ENCODE assay signal across 12 cellular contexts in the genomic region with DNA sequence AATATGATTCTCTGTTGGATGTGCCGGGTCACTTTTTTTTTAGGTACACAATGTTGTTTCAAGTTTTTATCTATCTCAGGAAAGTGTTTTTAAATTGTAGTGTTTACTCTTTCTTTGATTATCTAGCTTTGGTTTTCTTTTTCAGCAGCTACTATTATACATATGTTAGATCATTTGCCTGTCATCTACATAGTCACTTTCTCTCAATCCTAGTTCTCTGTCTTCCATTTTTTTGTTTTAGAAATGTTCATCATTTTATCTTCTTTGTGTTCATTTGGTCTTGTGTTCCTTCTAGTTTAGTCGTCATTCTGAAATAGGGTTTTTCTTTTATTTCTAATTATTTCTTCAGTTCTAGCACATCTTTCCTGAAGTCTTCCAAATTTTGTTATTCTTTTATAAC. TPM values are rescaled to one million over a fixed set of nuclear protein-coding genes. Genes with fewer than 3 reads are reported as not detected.
"Had no signal": no experiment of that assay in that cellular context is flagged by ENCODE, and none has a peak within 500 bp of the region (broad histone marks: within the 10 kb centered on the region; RNA-seq: fewer than 3 reads in every experiment).

No MANE protein-coding gene starts in this region.

RNA-seq across cellular contexts. Expression of a gene that starts 47.4 kb away (rescaled TPM):
- total RNA-seq: activated B cell treated with CpG ODN at 0.5 μM for 24 hours; activated CD4-positive, alpha-beta memory T cell treated with anti-CD3 and anti-CD28 coated beads for 36 hours; activated CD4-positive, alpha-beta memory T cell treated with anti-CD3 and anti-CD28 coated beads, Interleukin-2, amount 10 ng/mL, durations not matched to agents 7 days and 5 days; activated CD4-positive, alpha-beta T cell treated with anti-CD3 and anti-CD28 coated beads for 36 hours; activated CD4-positive, alpha-beta T cell treated with anti-CD3 and anti-CD28 coated beads, Interleukin-2, amount 10 ng/mL, durations not matched to agents 24 days and 14 days; activated CD4-positive, alpha-beta T cell treated with anti-CD3 and anti-CD28 coated beads, Interleukin-2, amount 10 ng/mL, durations not matched to agents 7 days and 5 days; activated CD8-positive, alpha-beta memory T cell treated with anti-CD3 and anti-CD28 coated beads for 36 hours; activated CD8-positive, alpha-beta memory T cell treated with anti-CD3 and anti-CD28 coated beads, Interleukin-2, amount 10 ng/mL, durations not matched to agents 7 days and 5 days; activated CD8-positive, alpha-beta T cell treated with anti-CD3 and anti-CD28 coated beads for 36 hours; activated CD8-positive, alpha-beta T cell treated with anti-CD3 and anti-CD28 coated beads, Interleukin-2, amount 10 ng/mL, durations not matched to agents 7 days and 5 days; T-helper 1 cell treated with Interleukin-12 subunit alpha and Interleukin-12 subunit beta and Interleukin-4 antibody, amounts not matched to agents 30 ng/mL and 1 ng/mL, for 36 hours; T-helper 2 cell treated with Interferon-gamma antibody and Interleukin-4, amounts not matched to agents 100 ng/mL and 5 ng/mL, for 36 hours had no signal
